18 cellular contexts compared by ENCODE assay signal in the genomic region with DNA sequence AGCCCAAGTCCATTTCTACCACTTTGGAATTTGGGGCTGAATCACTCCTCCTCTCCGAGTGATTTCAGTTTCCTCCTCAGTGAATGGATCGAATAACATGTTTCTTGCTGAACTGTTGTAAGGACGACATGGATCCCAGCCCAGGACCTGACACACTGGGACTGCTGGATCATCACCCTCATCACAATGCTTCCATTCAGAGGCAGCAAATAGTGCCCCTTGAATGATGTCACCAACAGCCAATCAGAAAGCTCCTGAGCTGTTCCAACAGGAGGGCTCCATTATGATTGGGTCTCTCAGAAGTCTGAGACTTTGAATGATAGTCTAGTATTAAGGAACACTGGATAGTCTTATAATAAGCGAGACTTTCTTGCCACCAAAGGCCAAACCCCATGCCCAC.
DNase-seq lines count a peak whose midpoint lies in the region; ATAC-seq and TF ChIP-seq lines count a peak whose summit lies in the region.
"Had no signal": no experiment of that assay in that cellular context is flagged by ENCODE, and none has a peak within 500 bp of the region (broad histone marks: within the 10 kb centered on the region; RNA-seq: fewer than 3 reads in every experiment).

No MANE protein-coding gene starts in this region.

- DNase-seq in Ammon's horn (ENCODE audit: low spot score) (peak; percentile 91), HEK293T (ENCODE audit: extremely low spot score) (no peak), caudate nucleus (lab: John Stamatoyannopoulos, UW) (peak in 56 of 61 donors; percentile 5 to 87 (median 48)), midbrain (lab: John Stamatoyannopoulos, UW) (peak; percentile 86), SW480 (ENCODE audit: low spot score) (no peak), HCEC 1CT (no peak)
- DNase-seq: activated B cell treated with CpG ODN at 0.5 μM for 24 hours; activated CD8-positive, alpha-beta memory T cell treated with anti-CD3 and anti-CD28 coated beads for 24 hours; activated effector memory CD4-positive, alpha-beta T cell treated with Interleukin-2 at 50 U/mL for 16 hours; colonic mucosa; kidney glomerular epithelial cell; mucosa of descending colon; NCI-H1105 treated with DMSO at 0.1 percent for 48 hours; NCI-H524 treated with DMSO at 0.1 percent for 48 hours; stimulated activated CD4-positive, alpha-beta T cell treated with anti-CD3 and anti-CD28 coated beads, Interleukin-15, amount 100 ng/mL, for 24 hours had no signal

- peak overlapping the region; percentile 32 for H3K27ac ChIP-seq in caudate nucleus (ENCODE audit: low read depth, low read length)
- H3K27ac ChIP-seq: ascending aorta, colonic mucosa had no signal

- POLR2A ChIA-PET in HEK293T (lab: Yijun Ruan, JAX): no interaction called here

- ATAC-seq in GM21515 (IDR thresholded peaks at IDR 0.05; ENCODE audit: unreplicated experiment) (no peak), GM18502 (IDR thresholded peaks at IDR 0.05; ENCODE audit: poor library complexity, unreplicated experiment) (no peak)
- ATAC-seq: mucosa of descending colon had no signal

- CTCF ChIA-PET in HEK293T (lab: Yijun Ruan, JAX): interaction anchor here (0.6 kb wide), 1 partner anchor 55 kb away, joined by 3 read pairs; no protein-coding TSS in a partner anchor

TF ChIP-seq in HEK293T, 16 proteins besides CTCF, POLR2A, EP300 and RAD21:
- TF ChIP-seq ELF4 (IDR thresholded peaks at IDR 0.05): no peak
- TF ChIP-seq, protein P1, sequence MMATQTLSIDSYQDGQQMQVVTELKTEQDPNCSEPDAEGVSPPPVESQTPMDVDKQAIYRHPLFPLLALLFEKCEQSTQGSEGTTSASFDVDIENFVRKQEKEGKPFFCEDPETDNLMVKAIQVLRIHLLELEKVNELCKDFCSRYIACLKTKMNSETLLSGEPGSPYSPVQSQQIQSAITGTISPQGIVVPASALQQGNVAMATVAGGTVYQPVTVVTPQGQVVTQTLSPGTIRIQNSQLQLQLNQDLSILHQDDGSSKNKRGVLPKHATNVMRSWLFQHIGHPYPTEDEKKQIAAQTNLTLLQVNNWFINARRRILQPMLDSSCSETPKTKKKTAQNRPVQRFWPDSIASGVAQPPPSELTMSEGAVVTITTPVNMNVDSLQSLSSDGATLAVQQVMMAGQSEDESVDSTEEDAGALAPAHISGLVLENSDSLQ (IDR thresholded peaks at IDR 0.05): peak; percentile 62

Comparison
In these comparisons a context has a peak if more than half of its experiments do, and no peak if none do; other contexts are left out.
1. DNase-seq: peak in Ammon's horn (single experiment), caudate nucleus (56 of 61) and midbrain (single experiment); none in HEK293T (single experiment), SW480 (single experiment) and HCEC 1CT (single experiment).